In the genomic region with DNA sequence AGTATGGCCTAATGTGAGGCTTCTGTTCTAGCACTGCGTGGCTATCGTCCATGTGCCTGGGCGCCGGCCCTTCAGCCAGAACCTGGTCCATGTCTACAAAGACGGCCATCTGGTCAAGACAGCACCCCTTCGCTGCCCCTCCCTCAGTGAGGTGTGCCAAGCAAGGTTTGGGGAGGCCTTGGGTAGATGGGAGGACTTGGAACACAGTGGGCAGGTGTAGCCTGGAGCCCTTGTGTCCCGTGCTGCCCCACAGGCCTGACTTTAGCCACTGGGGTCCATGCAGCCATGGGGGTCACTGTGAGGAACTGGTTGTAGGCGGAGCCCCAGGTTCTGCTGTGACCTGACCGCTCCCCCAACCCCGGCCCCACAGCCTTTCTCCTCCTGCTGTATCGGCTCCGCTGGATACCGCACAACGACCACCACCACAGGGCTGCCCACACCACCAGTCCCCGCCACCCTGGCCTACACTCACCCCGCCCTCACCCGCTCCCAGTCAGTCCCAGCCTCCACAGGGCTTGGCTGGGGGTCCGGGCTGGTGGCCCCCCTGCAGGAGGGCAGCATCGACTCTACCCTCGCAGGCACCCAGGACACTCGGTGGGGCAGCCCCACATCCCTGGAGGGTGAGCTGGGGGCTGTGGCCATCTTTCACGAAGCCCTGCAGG, we compare ENCODE assay signal across 1 cellular context.
A peak's percentile ranks its signal among the peaks of the same experiment; 100 is the strongest.
TF ChIP-seq lines count a peak whose summit lies in the region.

No MANE protein-coding gene starts in this region.

TF ChIP-seq in K562, 482 proteins besides CTCF, POLR2A, EP300 and RAD21 (continued from another document):
- peak; percentile 65 for TF ChIP-seq RBFOX2 (IDR thresholded peaks at IDR 0.05; ENCODE audit: low read depth, low read length)
- peak; percentile 76 for TF ChIP-seq POLR2G (IDR thresholded peaks at IDR 0.05; ENCODE audit: low read depth, low read length)
